11 cellular contexts compared by ENCODE assay signal in the genomic region with DNA sequence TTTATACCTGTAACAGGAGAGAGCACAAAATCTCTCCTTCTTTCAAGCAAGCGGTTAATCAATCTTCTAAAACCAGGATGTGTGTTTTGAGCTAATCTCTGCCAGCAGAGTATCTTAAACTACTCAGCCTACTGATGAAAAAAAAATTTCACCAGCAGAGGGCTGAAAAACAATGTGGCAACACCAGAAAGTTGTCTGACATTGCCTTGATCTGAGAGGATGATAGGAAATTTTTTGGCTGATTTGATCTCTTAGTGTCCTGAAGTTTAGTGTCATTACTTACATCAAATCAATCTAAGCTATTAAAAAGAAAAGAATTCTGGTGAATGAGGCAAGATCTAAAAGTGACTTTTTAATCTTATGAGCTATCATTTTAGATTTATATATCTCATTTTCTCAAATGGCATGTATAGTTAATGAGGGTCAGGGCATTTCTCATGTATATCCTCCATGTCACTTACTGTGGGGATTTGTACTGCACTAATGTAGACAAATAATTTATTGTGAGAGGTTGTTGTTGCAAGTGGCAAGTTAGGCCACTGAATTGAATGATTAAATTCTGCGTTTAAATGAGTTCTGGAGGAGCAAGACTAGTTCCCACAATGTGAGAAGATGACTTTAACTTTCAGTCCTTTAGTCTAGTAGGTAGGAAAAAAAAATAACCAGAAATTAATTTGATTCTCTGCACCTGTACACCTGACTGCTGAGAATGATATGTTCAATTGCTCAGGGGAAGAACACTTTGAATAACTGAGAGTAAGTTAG. TPM values are rescaled to one million over a fixed set of nuclear protein-coding genes. Genes with fewer than 3 reads are reported as not detected.
DNase-seq lines count a peak whose midpoint lies in the region; ATAC-seq, FAIRE-seq and TF ChIP-seq lines count a peak whose summit lies in the region.
"Had no signal": no experiment of that assay in that cellular context is flagged by ENCODE, and none has a peak within 500 bp of the region (broad histone marks: within the 10 kb centered on the region; RNA-seq: fewer than 3 reads in every experiment).

No MANE protein-coding gene starts in this region.

- H3K36me3 ChIP-seq in liver (ENCODE audit: control insufficient read depth in 4 of 4, insufficient read depth in 3 of 4, low read depth in 1 of 4, low read length in 3 of 4), result peaks cover 3 to 28% (median 13%) of the 10 kb centered on the region in 4 donors
- H3K36me3 ChIP-seq in HepG2 (replicated peaks in 1 of 2; ENCODE audit: control insufficient read depth in 1 of 2, insufficient read depth in 2 of 2, low read length in 2 of 2), result no peaks in the 10 kb centered on the region
- H3K36me3 ChIP-seq in kidney (ENCODE audit: control insufficient read depth in 1 of 2, insufficient read depth in 2 of 2, low read length in 2 of 2), result peaks cover 21 to 30% of the 10 kb centered on the region in 2 donors

- TF ChIP-seq POLR2A in HepG2 (IDR thresholded peaks at IDR 0.05; ENCODE audit: insufficient read depth in 1 of 2, low read depth in 2 of 2, low read length in 2 of 2), result no peak

- H3K27ac ChIP-seq in liver (ENCODE audit: low read depth in 1 of 2, low read length in 2 of 2), result no peak overlapping the region
- no peak overlapping the region for H3K27ac ChIP-seq in HepG2 (ENCODE audit: extremely low read length, insufficient read depth, low read length)
- H3K27ac ChIP-seq in kidney (ENCODE audit: low read depth in 2 of 2, low read length in 2 of 2), result no peak overlapping the region

- H3K4me3 ChIP-seq in liver (ENCODE audit: low read depth in 1 of 3, low read length in 3 of 3) (no peak overlapping the region), HepG2 (replicated peaks in 1 of 3; ENCODE audit: insufficient read depth in 1 of 3, low read depth in 2 of 3, low read length in 3 of 3) (no peak overlapping the region), kidney (ENCODE audit: low read length in 2 of 2) (no peak overlapping the region)

- no peaks in the 10 kb centered on the region for H3K4me1 ChIP-seq in liver (ENCODE audit: control insufficient read depth in 4 of 4, insufficient read depth in 4 of 4, low read length in 3 of 4)
- H3K4me1 ChIP-seq in HepG2 (ENCODE audit: insufficient read depth, low read length), result no peaks in the 10 kb centered on the region
- no peaks in the 10 kb centered on the region for H3K4me1 ChIP-seq in kidney (ENCODE audit: control insufficient read depth in 1 of 2, insufficient read depth in 1 of 2, low read depth in 1 of 2, low read length in 2 of 2)

- peak; percentile 8 to 52 for TF ChIP-seq RAD21 in liver (IDR thresholded peaks at IDR 0.05)
- no peak for TF ChIP-seq RAD21 in HepG2 (CRISPR knock-in tag; IDR thresholded peaks at IDR 0.05)

- CTCF ChIA-PET in HepG2 (lab: Yijun Ruan, JAX; ENCODE audit: low intra/inter-chr PET ratio, low total read pairs), result no interaction called here

- WGBS in liver, result 90% methylated on average over 2 of the region's 2 CpGs
- 0% methylated on average over 2 of the region's 2 CpGs for WGBS in HepG2 (ENCODE audit: low lambda C conversion rate)

- no peaks in the 10 kb centered on the region for H4K20me1 ChIP-seq in HepG2 (ENCODE audit: insufficient read depth, low read length)

- H3K9me3 ChIP-seq in liver (ENCODE audit: control insufficient read depth in 4 of 4, low read length in 3 of 4) (no peaks in the 10 kb centered on the region), HepG2 (ENCODE audit: low read length) (peaks cover 7% of the 10 kb centered on the region; the same call in 1 of the 2 replicates), kidney (ENCODE audit: control insufficient read depth in 1 of 2, low read length in 2 of 2) (no peaks in the 10 kb centered on the region)

- BruUV-seq in HepG2 (replicated peaks; lab: Mats Ljungman, UMichigan), result no TSS peak

- FAIRE-seq in HepG2 (lab: Jason Lieb, UNC) (no peak), kidney (lab: Jason Lieb, UNC) (no peak)

- ATAC-seq in HepG2 (no peak), GM19395 (IDR thresholded peaks at IDR 0.05; ENCODE audit: unreplicated experiment) (no peak)
- ATAC-seq: left lobe of liver had no signal

- H2AFZ ChIP-seq in HepG2 (ENCODE audit: low read length), result no peak overlapping the region

- in situ Hi-C loops in HepG2 (cut with HindIII; ENCODE audit: extremely low pct_ligation_motif_present, low pct_unique_long_range_greater_than_20kb), result no loop called here

- no peak overlapping the region for H3K4me3 Mint-ChIP-seq in brain

- peak overlapping the region in 1 of 5 experiments; percentile 9 for H3K27ac Mint-ChIP-seq in brain

- H3K4me2 ChIP-seq in HepG2 (ENCODE audit: low read depth, low read length), result no peak overlapping the region

- TF ChIP-seq EP300 in HepG2 (IDR thresholded peaks at IDR 0.05; ENCODE audit: low read depth in 2 of 2, low read length in 2 of 2) (no peak), HepG2 (CRISPR knock-in tag; IDR thresholded peaks at IDR 0.05; ENCODE audit: borderline replicate concordance) (no peak)

- intact Hi-C loops in HepG2 (cut with micrococcal nuclease; ENCODE audit: unreplicated experiment) (no loop called here), kidney (cut with DNase I) (no loop called here)

- no peaks in the 10 kb centered on the region for H3K27me3 Mint-ChIP-seq in brain

- no peaks in the 10 kb centered on the region for H3K4me1 Mint-ChIP-seq in brain

- H3K27me3 ChIP-seq in liver (ENCODE audit: control insufficient read depth in 4 of 4, insufficient read depth in 4 of 4, low read length in 3 of 4), result no peaks in the 10 kb centered on the region
- H3K27me3 ChIP-seq in HepG2 (ENCODE audit: control insufficient read depth in 1 of 2, insufficient read depth in 2 of 2, low read length in 2 of 2), result no peaks in the 10 kb centered on the region

- H3K79me2 ChIP-seq in HepG2 (ENCODE audit: insufficient read depth, low read length), result no peaks in the 10 kb centered on the region

- no peaks in the 10 kb centered on the region for H3K9me3 Mint-ChIP-seq in brain

- POLR2A ChIA-PET in HepG2 (lab: Yijun Ruan, JAX), result no interaction called here

- TF ChIP-seq CTCF in liver (IDR thresholded peaks at IDR 0.05; ENCODE audit: low read depth, low read length, missing input control), result peak; percentile 18
- no peak for TF ChIP-seq CTCF in HepG2 (CRISPR knock-in tag; IDR thresholded peaks at IDR 0.05)
- peak; percentile 30 to 40 for TF ChIP-seq CTCF in brain (conservative IDR thresholded peaks at IDR 0.05)
- peak; percentile 7 for TF ChIP-seq CTCF in kidney (IDR thresholded peaks at IDR 0.05; ENCODE audit: borderline replicate concordance, extremely low read depth, insufficient read depth)

- DNase-seq in HepG2 (ENCODE audit: low spot score) (no peak), kidney (no peak), iPS-NIHi7 (ENCODE audit: extremely low spot score) (no peak), nucleus accumbens (lab: John Stamatoyannopoulos, UW) (no peak)
- DNase-seq in stimulated activated CD4-positive, alpha-beta T cell treated with anti-CD3 and anti-CD28 coated beads, Interleukin-4, amount 100 ng/mL, for 4 hours, result no peak
- DNase-seq: C1 segment of cervical spinal cord; effector memory CD4-positive, alpha-beta T cell had no signal

- H3K9ac ChIP-seq in liver (ENCODE audit: low read depth in 1 of 2, low read length in 2 of 2) (no peak overlapping the region), HepG2 (ENCODE audit: insufficient read depth, low read depth, low read length) (no peak overlapping the region), kidney (ENCODE audit: low read length in 2 of 2) (no peak overlapping the region)

- H3K36me3 Mint-ChIP-seq in brain, result peaks cover 27% of the 10 kb centered on the region

TF ChIP-seq in liver, 16 proteins besides CTCF, POLR2A, EP300 and RAD21 (continues in another document):
- TF ChIP-seq RXRA (IDR thresholded peaks at IDR 0.05) (no peak), HNF4A (conservative IDR thresholded peaks at IDR 0.05) (no peak), ATF3 (IDR thresholded peaks at IDR 0.05) (no peak), FOXA2 (IDR thresholded peaks at IDR 0.05) (no peak)

TF ChIP-seq in HepG2, 621 proteins besides CTCF, POLR2A, EP300 and RAD21 (continues in another document):
- TF ChIP-seq EHMT2 (IDR thresholded peaks at IDR 0.05; ENCODE audit: borderline replicate concordance, low read depth, low read length) (no peak), SATB2 (CRISPR knock-in tag; IDR thresholded peaks at IDR 0.05) (no peak), JARID2 (CRISPR knock-in tag; IDR thresholded peaks at IDR 0.05; ENCODE audit: insufficient replicate concordance) (no peak), SOX13 (IDR thresholded peaks at IDR 0.05) (no peak), SOX13 (CRISPR knock-in tag; conservative IDR thresholded peaks at IDR 0.05 in 1 of 2, IDR thresholded peaks at IDR 0.05 in 1 of 2) (no peak), ZNF496 (CRISPR knock-in tag; IDR thresholded peaks at IDR 0.05; ENCODE audit: insufficient replicate concordance) (no peak), XBP1 (CRISPR knock-in tag; IDR thresholded peaks at IDR 0.05) (no peak)

RNA-seq across cellular contexts. Expression of gene ADAMTS1, which starts 10.8 kb away (rescaled TPM):
- total RNA-seq in liver, result 10 to 100 TPM; 13.4 to 23.1 TPM
- polyA plus RNA-seq in liver, result 1 to 10 TPM; 3.3 to 8.0 TPM
- total RNA-seq in HepG2 (2016; rRNA removed; fragmentation: Illumina TruSeq; extraction: Trizol), result 0.02 TPM in 1 of 2 replicates, not detected in the other
- not detected in 2 replicates for total RNA-seq in HepG2 (2016; cell fraction: cytosol; rRNA removed; fragmentation: Illumina TruSeq; extraction: Trizol; ENCODE audit: low read depth)
- total RNA-seq in HepG2 (2016; cell fraction: insoluble cytoplasmic fraction; rRNA removed; fragmentation: Illumina TruSeq; extraction: Trizol), result 0.15 TPM in 1 of 2 replicates, not detected in the other
- total RNA-seq in HepG2 (2016; cell fraction: membrane; rRNA removed; fragmentation: Illumina TruSeq; extraction: Trizol), result 0.12 TPM in 1 of 2 replicates, not detected in the other
- 0.16 and 0.68 TPM in 2 replicates for total RNA-seq in HepG2 (2016; cell fraction: nucleus; rRNA removed; fragmentation: Illumina TruSeq; extraction: Trizol)
- 0.11 and 0.34 TPM in 2 replicates for polyA plus RNA-seq in HepG2 (2011; rRNA removed)
- 0.31 and 0.36 TPM in 2 replicates for polyA plus RNA-seq in HepG2 (2011; cell fraction: cytosol; rRNA removed)
- 1.0 and 1.2 TPM in 2 replicates for polyA plus RNA-seq in HepG2 (2011; cell fraction: nucleus; rRNA removed)
- polyA plus RNA-seq in HepG2 (2012), result 0.13 and 0.19 TPM in 2 replicates
- polyA plus RNA-seq in HepG2 (2016; cell fraction: cytosol; fragmentation: Illumina TruSeq; extraction: Trizol; ENCODE audit: low read depth), result not detected in 2 replicates
- polyA plus RNA-seq in HepG2 (2016; cell fraction: insoluble cytoplasmic fraction; fragmentation: Illumina TruSeq; extraction: Trizol; ENCODE audit: low read depth), result 0.04 TPM in 1 of 2 replicates, not detected in the other
- not detected in 2 replicates for polyA plus RNA-seq in HepG2 (2016; cell fraction: membrane; fragmentation: Illumina TruSeq; extraction: Trizol; ENCODE audit: low read depth)
- 0.16 TPM in 1 of 2 replicates, not detected in the other for polyA plus RNA-seq in HepG2 (2016; cell fraction: nucleus; fragmentation: Illumina TruSeq; extraction: Trizol; ENCODE audit: insufficient read depth, low read depth)
- 0.66 and 525 TPM in 2 replicates for polyA minus RNA-seq in HepG2 (2011; rRNA and poly(A)+ RNA removed; ENCODE audit: low replicate concordance)
- 9.5 and 10.6 TPM in 2 replicates for polyA minus RNA-seq in HepG2 (2011; cell fraction: cytosol; rRNA and poly(A)+ RNA removed)
- polyA minus RNA-seq in HepG2 (2011; cell fraction: nucleus; rRNA and poly(A)+ RNA removed), result 3.1 and 4.2 TPM in 2 replicates
- 21.6 TPM for polyA plus RNA-seq in brain (ENCODE audit: insufficient read depth, low read depth, low replicate concordance)
- total RNA-seq in kidney, result 343 TPM
- 16.0 TPM for polyA plus RNA-seq in kidney (ENCODE audit: insufficient read depth, low read depth, low replicate concordance)
